ENCODE assay signal across 8 cellular contexts in the genomic region with DNA sequence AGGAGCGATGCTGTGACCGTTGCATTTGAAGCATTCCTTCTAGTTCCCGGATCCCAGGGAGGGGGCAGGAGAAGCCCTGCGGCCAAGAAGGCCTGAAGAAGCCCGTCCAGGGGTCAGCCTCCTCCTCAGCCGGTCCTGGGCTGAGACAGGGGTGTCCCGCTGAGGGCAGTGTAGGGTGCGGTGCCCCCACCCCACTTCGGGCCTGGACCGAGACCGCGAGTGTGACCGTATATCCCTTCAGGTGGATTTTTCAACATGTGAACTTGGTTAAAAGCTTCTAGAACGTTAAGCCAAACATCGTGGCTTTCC. TPM values are rescaled to one million over a fixed set of nuclear protein-coding genes. Genes with fewer than 3 reads are reported as not detected.
DNase-seq lines count a peak whose midpoint lies in the region; ATAC-seq and TF ChIP-seq lines count a peak whose summit lies in the region.

No MANE protein-coding gene starts in this region.

- H3K4me3 ChIP-seq in SK-N-MC (peak overlapping the region; percentile 87), iPS-15b (ENCODE audit: low read depth, low read length) (peak overlapping the region; percentile 65), subcutaneous abdominal adipose tissue (ENCODE audit: low read depth in 1 of 5, low read length in 5 of 5) (peak overlapping the region; percentile 7 to 69 (median 65)), body of pancreas (no peak overlapping the region)

- H3K9me3 Mint-ChIP-seq in activated CD4-positive, alpha-beta T cell treated with anti-CD3 and anti-CD28 coated beads for 36 hours (ENCODE audit: low read depth) = peaks cover under 1% of the 10 kb centered on the region

- no peak for DNase-seq in activated CD4-positive, alpha-beta T cell treated with anti-CD3 and anti-CD28 coated beads for 36 hours
- DNase-seq in activated CD4-positive, alpha-beta T cell treated with anti-CD3 and anti-CD28 coated beads for 48 hours = no peak
- DNase-seq in SK-N-MC (ENCODE audit: low read depth, low spot score) (no peak), NCI-H1930 (lab: John Stamatoyannopoulos, UW) (no peak), body of pancreas (no peak), NCI-H2196 (lab: John Stamatoyannopoulos, UW; ENCODE audit: unreplicated experiment) (no peak)

- ATAC-seq in activated CD4-positive, alpha-beta T cell treated with anti-CD3 and anti-CD28 coated beads for 36 hours = no peak
- no peak for ATAC-seq in body of pancreas

- H3K36me3 ChIP-seq in SK-N-MC (ENCODE audit: insufficient read depth, low read length) = no peaks in the 10 kb centered on the region
- no peaks in the 10 kb centered on the region for H3K36me3 ChIP-seq in iPS-15b (ENCODE audit: control insufficient read depth, insufficient read depth, low read length)
- H3K36me3 ChIP-seq in subcutaneous abdominal adipose tissue (ENCODE audit: control insufficient read depth in 5 of 5, insufficient read depth in 5 of 5, low read length in 5 of 5) = no peaks in the 10 kb centered on the region
- no peaks in the 10 kb centered on the region for H3K36me3 ChIP-seq in body of pancreas (replicated peaks in 1 of 2; ENCODE audit: insufficient read depth in 1 of 2, low read depth in 2 of 2)

- peaks cover 2% of the 10 kb centered on the region for H3K4me1 ChIP-seq in iPS-15b (ENCODE audit: control insufficient read depth, insufficient read depth, low read length)
- H3K4me1 ChIP-seq in subcutaneous abdominal adipose tissue (ENCODE audit: control insufficient read depth in 5 of 5, insufficient read depth in 5 of 5, low read length in 5 of 5) = peaks cover 4 to 43% (median 36%) of the 10 kb centered on the region in 5 donors
- H3K4me1 ChIP-seq in body of pancreas = peaks cover 46% of the 10 kb centered on the region

- H3K9ac ChIP-seq in SK-N-MC (ENCODE audit: insufficient read length) (peak overlapping the region; percentile 8), iPS-15b (ENCODE audit: low read depth, low read length) (no peak overlapping the region), subcutaneous abdominal adipose tissue (ENCODE audit: low read length in 5 of 5) (peak overlapping the region in 3 of 5 donors; percentile 23 to 67 (median 48))

- CTCF ChIA-PET in activated CD4-positive, alpha-beta T cell treated with anti-CD3 and anti-CD28 coated beads for 36 hours (lab: Charles Lee) = no interaction called here

- no peak overlapping the region for H3K27ac Mint-ChIP-seq in activated CD4-positive, alpha-beta T cell treated with anti-CD3 and anti-CD28 coated beads for 36 hours

- no peak overlapping the region for H3K27ac ChIP-seq in SK-N-MC
- H3K27ac ChIP-seq in subcutaneous abdominal adipose tissue (ENCODE audit: low read depth, low read length) = no peak overlapping the region
- H3K27ac ChIP-seq in body of pancreas = no peak overlapping the region

- TF ChIP-seq POLR2A in body of pancreas (IDR thresholded peaks at IDR 0.05) = no peak

- peaks cover 3% of the 10 kb centered on the region for H3K36me3 Mint-ChIP-seq in activated CD4-positive, alpha-beta T cell treated with anti-CD3 and anti-CD28 coated beads for 36 hours (ENCODE audit: low read depth)

- H3K9me3 ChIP-seq in SK-N-MC (ENCODE audit: low read depth, low read length) (no peaks in the 10 kb centered on the region), iPS-15b (ENCODE audit: control insufficient read depth, insufficient read depth, low read length) (no peaks in the 10 kb centered on the region), subcutaneous abdominal adipose tissue (ENCODE audit: control insufficient read depth in 5 of 5, low read length in 5 of 5) (peaks cover under 1 to 5% (median 3%) of the 10 kb centered on the region in 5 donors), body of pancreas (peaks cover 0 to 5% (median 0%) of the 10 kb centered on the region in 3 donors)

- POLR2A ChIA-PET in activated CD4-positive, alpha-beta T cell treated with anti-CD3 and anti-CD28 coated beads for 36 hours (lab: Charles Lee) = no interaction called here

- peaks cover 24% of the 10 kb centered on the region for H3K4me1 Mint-ChIP-seq in activated CD4-positive, alpha-beta T cell treated with anti-CD3 and anti-CD28 coated beads for 36 hours

- intact Hi-C loops in activated CD4-positive, alpha-beta T cell treated with anti-CD3 and anti-CD28 coated beads for 36 hours (cut with DNase I, micrococcal nuclease) = loop anchor here in 1 of 2 experiments (1.0 kb wide), 1 partner anchor 10 kb away; no protein-coding TSS in a partner anchor
- intact Hi-C loops in body of pancreas (cut with DNase I) = no loop called here

- 3 to 8% methylated on average over 5 to 15 of the region's 15 CpGs for WGBS in body of pancreas, 2 donors

- H3K27me3 ChIP-seq in iPS-15b (ENCODE audit: control insufficient read depth, insufficient read depth, low read length) = peaks cover 87% of the 10 kb centered on the region
- peaks cover 22 to 72% (median 62%) of the 10 kb centered on the region in 5 donors for H3K27me3 ChIP-seq in subcutaneous abdominal adipose tissue (ENCODE audit: control insufficient read depth in 5 of 5, insufficient read depth in 4 of 5, low read length in 5 of 5)
- H3K27me3 ChIP-seq in body of pancreas = no peaks in the 10 kb centered on the region

- TF ChIP-seq CTCF in body of pancreas (IDR thresholded peaks at IDR 0.05) = no peak

- H3K4me3 Mint-ChIP-seq in activated CD4-positive, alpha-beta T cell treated with anti-CD3 and anti-CD28 coated beads for 36 hours = peak overlapping the region; percentile 77

- peaks cover 56% of the 10 kb centered on the region for H3K27me3 Mint-ChIP-seq in activated CD4-positive, alpha-beta T cell treated with anti-CD3 and anti-CD28 coated beads for 36 hours

RNA-seq across cellular contexts. Expression of a gene that starts 2.8 kb away (rescaled TPM):
- not detected for total RNA-seq in activated CD4-positive, alpha-beta T cell treated with anti-CD3 and anti-CD28 coated beads for 36 hours
- not detected for total RNA-seq in body of pancreas

Comparison
In these comparisons a context has a peak if more than half of its experiments do, and no peak if none do; other contexts are left out.
1. H3K4me3 ChIP-seq: peak in SK-N-MC (single experiment), iPS-15b (single experiment) and subcutaneous abdominal adipose tissue (5 of 5); none in body of pancreas (0 of 2).